Comparison of ENCODE assay signal across 17 cellular contexts in genomic region chr2:33765122-33765521, GRCh38.
DNase-seq lines count a peak whose midpoint lies in the region; ATAC-seq and TF ChIP-seq lines count a peak whose summit lies in the region.
"Had no signal": no experiment of that assay in that cellular context is flagged by ENCODE, and none has a peak within 500 bp of the region (broad histone marks: within the 10 kb centered on the region; RNA-seq: fewer than 3 reads in every experiment).

No MANE protein-coding gene starts in this region.

- H3K4me2 ChIP-seq in OCI-LY3 (ENCODE audit: low read length): no peak overlapping the region

- H3K27ac Mint-ChIP-seq in activated T-helper 17 cell treated with anti-CD3 and anti-CD28 coated beads, Interleukin-2, amount 50 U/mL, for 72 hours: no peak overlapping the region
- no peak overlapping the region for H3K27ac Mint-ChIP-seq in activated naive CD8-positive, alpha-beta T cell treated with anti-CD3 and anti-CD28 coated beads, Interleukin-2, amount 50 U/mL, for 24 hours
- H3K27ac Mint-ChIP-seq: activated naive CD8-positive, alpha-beta T cell treated with anti-CD3 and anti-CD28 coated beads, Interleukin-2, amount 10 ng/mL, durations not matched to agents 7 days and 5 days; activated T-cell treated with anti-CD3 and anti-CD28 coated beads, Interleukin-2, amount 50 U/mL, for 24 hours; naive B cell had no signal

- intact Hi-C loops in left cardiac atrium (cut with DNase I) (no loop called here), posterior vena cava (cut with DNase I) (no loop called here)

- no peak for ATAC-seq in left cardiac atrium
- ATAC-seq in activated T-helper 17 cell treated with anti-CD3 and anti-CD28 coated beads, Interleukin-2, amount 50 U/mL, for 72 hours (replicated peaks): no peak
- ATAC-seq in activated naive CD8-positive, alpha-beta T cell treated with anti-CD3 and anti-CD28 coated beads, Interleukin-2, amount 50 U/mL, for 24 hours: no peak
- ATAC-seq: stimulated activated naive CD8-positive, alpha-beta T cell treated with anti-CD3 and anti-CD28 coated beads, Interleukin-15, Interleukin-2, amounts not matched to agents 100 U/mL and 50 U/mL, for 24 hours had no signal

- H3K36me3 ChIP-seq in cardiac muscle cell (no peaks in the 10 kb centered on the region), OCI-LY3 (replicated peaks; ENCODE audit: low read depth, low read length) (no peaks in the 10 kb centered on the region)
- H3K36me3 ChIP-seq: uterus had no signal

- peak in 1 of 2 donors; percentile 68 for DNase-seq in cardiac muscle cell (ENCODE audit: low read depth in 1 of 2, low spot score in 1 of 2)
- no peak for DNase-seq in left cardiac atrium
- DNase-seq in fibroblast of peridontal ligament (ENCODE audit: extremely low read depth): peak; percentile 46
- no peak for DNase-seq in activated naive CD8-positive, alpha-beta T cell treated with anti-CD3 and anti-CD28 coated beads, Interleukin-2, amount 50 U/mL, for 24 hours
- no peak for DNase-seq in LoVo (ENCODE audit: low spot score)
- DNase-seq in posterior vena cava (ENCODE audit: low spot score): no peak
- DNase-seq: activated CD4-positive, alpha-beta T cell treated with anti-CD3 and anti-CD28 coated beads, Interleukin-2, amount 50 U/mL, for 4 hours; activated naive CD8-positive, alpha-beta T cell treated with anti-CD3 and anti-CD28 coated beads, Interleukin-2, amount 10 ng/mL, durations not matched to agents 7 days and 5 days; activated T-cell treated with anti-CD3 and anti-CD28 coated beads, Interleukin-2, amount 50 U/mL, for 24 hours; effector CD8-positive, alpha-beta T cell; GF-D8; naive B cell; NCI-H2171; stimulated activated naive CD8-positive, alpha-beta T cell treated with anti-CD3 and anti-CD28 coated beads, Interleukin-15, Interleukin-2, amounts not matched to agents 100 U/mL and 50 U/mL, for 24 hours; uterus had no signal

- no peak overlapping the region for H2AFZ ChIP-seq in OCI-LY3 (ENCODE audit: low read depth, low read length)

- no peak for TF ChIP-seq CTCF in cardiac muscle cell (IDR thresholded peaks at IDR 0.05; ENCODE audit: low read depth, low read length)
- TF ChIP-seq CTCF in OCI-LY3 (IDR thresholded peaks at IDR 0.05; ENCODE audit: low read depth, low read length): peak; percentile 12; the same call in 1 of the 2 replicates

- no peaks in the 10 kb centered on the region for H3K36me3 Mint-ChIP-seq in activated T-helper 17 cell treated with anti-CD3 and anti-CD28 coated beads, Interleukin-2, amount 50 U/mL, for 72 hours (ENCODE audit: low read depth)
- no peaks in the 10 kb centered on the region for H3K36me3 Mint-ChIP-seq in activated naive CD8-positive, alpha-beta T cell treated with anti-CD3 and anti-CD28 coated beads, Interleukin-2, amount 50 U/mL, for 24 hours (ENCODE audit: low read depth)
- H3K36me3 Mint-ChIP-seq: activated naive CD8-positive, alpha-beta T cell treated with anti-CD3 and anti-CD28 coated beads, Interleukin-2, amount 10 ng/mL, durations not matched to agents 7 days and 5 days; naive B cell had no signal

- peak overlapping the region; percentile 16 for H3K27ac ChIP-seq in cardiac muscle cell
- H3K27ac ChIP-seq in OCI-LY3 (ENCODE audit: low read length): no peak overlapping the region
- H3K27ac ChIP-seq: uterus had no signal

- H3K27me3 Mint-ChIP-seq in activated T-helper 17 cell treated with anti-CD3 and anti-CD28 coated beads, Interleukin-2, amount 50 U/mL, for 72 hours: no peaks in the 10 kb centered on the region
- H3K27me3 Mint-ChIP-seq in activated naive CD8-positive, alpha-beta T cell treated with anti-CD3 and anti-CD28 coated beads, Interleukin-2, amount 50 U/mL, for 24 hours: no peaks in the 10 kb centered on the region
- H3K27me3 Mint-ChIP-seq: activated naive CD8-positive, alpha-beta T cell treated with anti-CD3 and anti-CD28 coated beads, Interleukin-2, amount 10 ng/mL, durations not matched to agents 7 days and 5 days; activated T-cell treated with anti-CD3 and anti-CD28 coated beads, Interleukin-2, amount 50 U/mL, for 24 hours; naive B cell had no signal

- H3K4me1 Mint-ChIP-seq in activated T-helper 17 cell treated with anti-CD3 and anti-CD28 coated beads, Interleukin-2, amount 50 U/mL, for 72 hours: no peaks in the 10 kb centered on the region
- H3K4me1 Mint-ChIP-seq in activated naive CD8-positive, alpha-beta T cell treated with anti-CD3 and anti-CD28 coated beads, Interleukin-2, amount 50 U/mL, for 24 hours: no peaks in the 10 kb centered on the region
- H3K4me1 Mint-ChIP-seq: activated naive CD8-positive, alpha-beta T cell treated with anti-CD3 and anti-CD28 coated beads, Interleukin-2, amount 10 ng/mL, durations not matched to agents 7 days and 5 days; naive B cell had no signal

- no peak overlapping the region for H3K4me3 Mint-ChIP-seq in activated T-helper 17 cell treated with anti-CD3 and anti-CD28 coated beads, Interleukin-2, amount 50 U/mL, for 72 hours
- no peak overlapping the region for H3K4me3 Mint-ChIP-seq in activated naive CD8-positive, alpha-beta T cell treated with anti-CD3 and anti-CD28 coated beads, Interleukin-2, amount 50 U/mL, for 24 hours
- H3K4me3 Mint-ChIP-seq: activated naive CD8-positive, alpha-beta T cell treated with anti-CD3 and anti-CD28 coated beads, Interleukin-2, amount 10 ng/mL, durations not matched to agents 7 days and 5 days; activated T-cell treated with anti-CD3 and anti-CD28 coated beads, Interleukin-2, amount 50 U/mL, for 24 hours; naive B cell had no signal

- H3K27me3 ChIP-seq in cardiac muscle cell (no peaks in the 10 kb centered on the region), OCI-LY3 (ENCODE audit: low read depth, low read length) (no peaks in the 10 kb centered on the region)
- H3K27me3 ChIP-seq: uterus had no signal

- no peaks in the 10 kb centered on the region for H4K20me1 ChIP-seq in OCI-LY3 (ENCODE audit: insufficient read depth, low read length)

- no peak overlapping the region for H3K9ac ChIP-seq in OCI-LY3 (ENCODE audit: low read length)

- H3K4me3 ChIP-seq in cardiac muscle cell (no peak overlapping the region), OCI-LY3 (ENCODE audit: low read length) (no peak overlapping the region)
- H3K4me3 ChIP-seq: uterus had no signal

- no peaks in the 10 kb centered on the region for H3K9me3 Mint-ChIP-seq in activated T-helper 17 cell treated with anti-CD3 and anti-CD28 coated beads, Interleukin-2, amount 50 U/mL, for 72 hours
- no peaks in the 10 kb centered on the region for H3K9me3 Mint-ChIP-seq in activated naive CD8-positive, alpha-beta T cell treated with anti-CD3 and anti-CD28 coated beads, Interleukin-2, amount 50 U/mL, for 24 hours
- H3K9me3 Mint-ChIP-seq: activated naive CD8-positive, alpha-beta T cell treated with anti-CD3 and anti-CD28 coated beads, Interleukin-2, amount 10 ng/mL, durations not matched to agents 7 days and 5 days had no signal

- H3K4me1 ChIP-seq in cardiac muscle cell (ENCODE audit: low read depth) (no peaks in the 10 kb centered on the region), OCI-LY3 (ENCODE audit: low read length) (no peaks in the 10 kb centered on the region)
- H3K4me1 ChIP-seq: uterus had no signal

- H3K79me2 ChIP-seq in OCI-LY3 (ENCODE audit: low read length): no peaks in the 10 kb centered on the region

- no peaks in the 10 kb centered on the region for H3K9me3 ChIP-seq in cardiac muscle cell (ENCODE audit: low read depth)
- H3K9me3 ChIP-seq in OCI-LY3 (ENCODE audit: insufficient read depth, low read length): no peaks in the 10 kb centered on the region
- H3K9me3 ChIP-seq: uterus had no signal
